27 cellular contexts compared by ENCODE assay signal in the genomic region with DNA sequence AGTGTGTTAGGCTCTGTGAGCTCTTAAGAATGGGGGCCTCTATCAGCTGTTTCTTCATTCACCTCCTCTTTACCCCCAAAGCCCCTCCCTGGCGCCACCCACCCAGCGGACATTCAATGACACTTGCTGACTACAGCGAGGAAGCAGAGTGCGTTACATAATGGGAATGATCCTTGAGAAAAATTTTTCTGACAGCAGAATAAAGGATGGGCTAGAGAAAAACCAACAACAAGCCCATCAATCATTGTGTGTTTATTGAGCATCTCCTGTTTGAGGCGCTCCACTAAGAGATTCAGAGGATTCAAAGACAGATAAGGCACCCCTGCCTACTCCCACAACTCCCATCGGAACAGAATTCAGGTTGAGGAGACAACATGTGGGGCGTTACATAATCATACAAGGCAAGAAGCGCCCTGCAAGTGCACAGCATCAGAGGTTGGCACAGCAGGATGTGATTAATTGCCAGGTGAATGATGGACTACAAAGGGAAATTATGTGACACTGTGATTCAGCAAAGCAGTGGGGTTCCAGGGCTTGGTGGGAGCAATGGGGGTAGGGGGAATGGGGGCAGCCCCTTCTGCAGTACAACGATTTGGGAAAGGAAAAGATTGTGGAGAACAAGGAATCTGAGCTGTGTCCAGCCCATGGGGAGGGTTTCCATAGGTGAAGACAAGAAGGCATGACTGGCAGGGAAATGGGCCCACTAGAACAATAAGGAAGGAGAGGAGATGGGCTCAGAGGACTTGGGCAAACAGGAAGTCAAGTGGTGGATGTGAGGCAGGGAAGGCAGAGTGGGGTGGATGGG.
A peak's percentile ranks its signal among the peaks of the same experiment; 100 is the strongest.
DNase-seq lines count a peak whose midpoint lies in the region; ATAC-seq, FAIRE-seq and TF ChIP-seq lines count a peak whose summit lies in the region.
"Had no signal": no experiment of that assay in that cellular context is flagged by ENCODE, and none has a peak within 500 bp of the region (broad histone marks: within the 10 kb centered on the region; RNA-seq: fewer than 3 reads in every experiment).

No MANE protein-coding gene starts in this region.

- no peaks in the 10 kb centered on the region for H3K4me1 ChIP-seq in spleen
- H3K4me1 ChIP-seq: BLaER1 treated with 17β-estradiol and CSF1 and Interleukin-3, amounts not matched to agents 10 nM and 100 nM had no signal

- no peak overlapping the region for H3K4me3 ChIP-seq in bronchial epithelial cell (ENCODE audit: low read depth, low read length)
- no peak overlapping the region for H3K4me3 ChIP-seq in spleen
- H3K4me3 ChIP-seq: BLaER1 treated with 17β-estradiol and CSF1 and Interleukin-3, amounts not matched to agents 10 nM and 100 nM; GM12878; SK-N-MC had no signal

- no peak for TF ChIP-seq POLR2A in spleen (IDR thresholded peaks at IDR 0.05)

- in situ Hi-C loops in G401 (cut with HindIII; ENCODE audit: low sequenced_read_pairs): no loop called here

- H3K9me3 ChIP-seq in spleen: peaks cover 0 to 13% (median 5%) of the 10 kb centered on the region in 8 donors

- no peaks in the 10 kb centered on the region for H3K36me3 ChIP-seq in bronchial epithelial cell (ENCODE audit: control insufficient read depth, insufficient read depth, low read length)
- no peaks in the 10 kb centered on the region for H3K36me3 ChIP-seq in spleen
- H3K36me3 ChIP-seq: BLaER1 treated with 17β-estradiol and CSF1 and Interleukin-3, amounts not matched to agents 10 nM and 100 nM had no signal

- H3K27me3 ChIP-seq in bronchial epithelial cell (ENCODE audit: control insufficient read depth, insufficient read depth, low read length) (peaks cover 2% of the 10 kb centered on the region), spleen (replicated peaks in 1 of 7) (peaks cover 0 to 38% (median 0%) of the 10 kb centered on the region in 7 donors)
- H3K27me3 ChIP-seq: BLaER1 treated with 17β-estradiol and CSF1 and Interleukin-3, amounts not matched to agents 10 nM and 100 nM had no signal

- no peak overlapping the region for H3K27ac ChIP-seq in spleen
- H3K27ac ChIP-seq: BLaER1 treated with 17β-estradiol and CSF1 and Interleukin-3, amounts not matched to agents 10 nM and 100 nM; HL-60; SK-N-MC had no signal

- ATAC-seq in left lobe of liver (no peak), GM21367 (IDR thresholded peaks at IDR 0.05; ENCODE audit: unreplicated experiment) (no peak)
- ATAC-seq: GM12878 had no signal

- TF ChIP-seq CTCF in bronchial epithelial cell (IDR thresholded peaks at IDR 0.05; ENCODE audit: insufficient read depth, low read length, severe bottlenecking): no peak
- no peak for TF ChIP-seq CTCF in spleen (IDR thresholded peaks at IDR 0.05 in 8 of 11, conservative IDR thresholded peaks at IDR 0.05 in 3 of 11)

- peak; percentile 18 for FAIRE-seq in bronchial epithelial cell (lab: Jason Lieb, UNC)
- FAIRE-seq: A204.1, GM12878, RCC 7860 had no signal

- peak; percentile 47 for DNase-seq in G401 (ENCODE audit: low spot score)
- no peak for DNase-seq in bronchial epithelial cell (ENCODE audit: low read depth)
- DNase-seq in left lobe of liver (ENCODE audit: low spot score): peak; percentile 7
- peak; percentile 28 for DNase-seq in spleen
- DNase-seq in DMS 273 (lab: John Stamatoyannopoulos, UW; ENCODE audit: unreplicated experiment): no peak
- DNase-seq in stimulated activated CD8-positive, alpha-beta memory T cell treated with anti-CD3 and anti-CD28 coated beads, Interleukin-4, amount 100 ng/mL, for 48 hours: no peak
- DNase-seq: AML-193; CD4-positive, alpha-beta memory T cell; COR-L47; GDM1; GOT3; HCEC 1CT; NCI-H1048; NCI-H1694 treated with DMSO at 0.1 percent for 48 hours; NCI-H2081; NCI-H2171 treated with DMSO at 0.1 percent for 48 hours; NCI-H345; NCI-H510A treated with DMSO at 0.1 percent for 48 hours; NCI-H748 treated with DMSO at 0.1 percent for 48 hours; SIG-M5 had no signal

- intact Hi-C loops in spleen (cut with DNase I; ENCODE audit: low total_unique reads): no loop called here

- 65 to 76% (median 72%) methylated on average over 9 of the region's 9 CpGs for WGBS in spleen, 5 donors

Comparison
In these comparisons a context has a peak if more than half of its experiments do, and no peak if none do; other contexts are left out.
1. DNase-seq: peak in G401 (single experiment), left lobe of liver (single experiment) and spleen (single experiment); none in bronchial epithelial cell (single experiment), DMS 273 (single experiment) and stimulated activated CD8-positive, alpha-beta memory T cell treated with anti-CD3 and anti-CD28 coated beads, Interleukin-4, amount 100 ng/mL, for 48 hours (single experiment).